ENCODE assay signal across 9 cellular contexts in the genomic region with DNA sequence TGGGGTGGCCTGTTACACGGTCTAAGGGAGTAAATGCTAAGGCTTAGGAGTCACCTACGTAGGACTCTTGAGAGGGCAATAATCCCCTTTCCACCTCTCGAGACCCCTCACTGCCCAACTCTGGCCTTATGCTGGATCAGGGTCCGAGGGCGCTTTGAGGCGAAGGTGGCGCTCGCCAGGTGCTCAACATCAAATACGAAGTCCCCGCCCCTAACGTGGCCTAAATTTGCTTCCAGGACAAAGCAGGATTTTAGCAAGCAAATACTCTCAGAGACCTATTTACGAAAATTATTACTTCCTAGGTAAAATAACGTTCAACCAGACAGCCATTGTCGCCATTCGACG. TPM values are rescaled to one million over a fixed set of nuclear protein-coding genes. Genes with fewer than 3 reads are reported as not detected.
DNase-seq lines count a peak whose midpoint lies in the region; ATAC-seq and TF ChIP-seq lines count a peak whose summit lies in the region.
"Had no signal": no experiment of that assay in that cellular context is flagged by ENCODE, and none has a peak within 500 bp of the region (broad histone marks: within the 10 kb centered on the region; RNA-seq: fewer than 3 reads in every experiment).

No MANE protein-coding gene starts in this region.

- CTCF ChIA-PET in activated CD8-positive, alpha-beta memory T cell treated with anti-CD3 and anti-CD28 coated beads, Interleukin-2, amount 10 ng/mL, durations not matched to agents 7 days and 5 days (lab: Charles Lee): interaction anchor here (0.8 to 2.5 kb wide), 11 partner anchors 14 to 401 kb away, joined by 3 to 9 read pairs (median 4); no protein-coding TSS in a partner anchor

- no peak for DNase-seq in activated CD8-positive, alpha-beta memory T cell treated with anti-CD3 and anti-CD28 coated beads, Interleukin-2, amount 10 ng/mL, durations not matched to agents 7 days and 5 days
- DNase-seq in activated CD8-positive, alpha-beta memory T cell treated with anti-CD3 and anti-CD28 coated beads, Interleukin-2, amount 50 U/mL, for 48 hours: no peak
- DNase-seq in left lung (no peak), tibial artery (no peak)
- no peak for DNase-seq in stimulated activated CD4-positive, alpha-beta T cell treated with anti-CD3 and anti-CD28 coated beads, Interleukin-4, amount 100 ng/mL, for 4 hours

- H3K9me3 ChIP-seq in left lung: no peaks in the 10 kb centered on the region
- H3K9me3 ChIP-seq in tibial artery: no peaks in the 10 kb centered on the region

- peak overlapping the region; percentile 95 for H3K4me3 Mint-ChIP-seq in activated CD8-positive, alpha-beta memory T cell treated with anti-CD3 and anti-CD28 coated beads, Interleukin-2, amount 10 ng/mL, durations not matched to agents 7 days and 5 days

- H3K36me3 ChIP-seq in left lung (no peaks in the 10 kb centered on the region), tibial artery (no peaks in the 10 kb centered on the region)

- H3K27me3 Mint-ChIP-seq in activated CD8-positive, alpha-beta memory T cell treated with anti-CD3 and anti-CD28 coated beads, Interleukin-2, amount 10 ng/mL, durations not matched to agents 7 days and 5 days: no peaks in the 10 kb centered on the region

- peak overlapping the region; percentile 99 for H3K27ac Mint-ChIP-seq in activated CD8-positive, alpha-beta memory T cell treated with anti-CD3 and anti-CD28 coated beads, Interleukin-2, amount 10 ng/mL, durations not matched to agents 7 days and 5 days

- H3K36me3 Mint-ChIP-seq in activated CD8-positive, alpha-beta memory T cell treated with anti-CD3 and anti-CD28 coated beads, Interleukin-2, amount 10 ng/mL, durations not matched to agents 7 days and 5 days: peaks cover 30% of the 10 kb centered on the region

- H3K9me3 Mint-ChIP-seq in activated CD8-positive, alpha-beta memory T cell treated with anti-CD3 and anti-CD28 coated beads, Interleukin-2, amount 10 ng/mL, durations not matched to agents 7 days and 5 days (ENCODE audit: low read depth): no peaks in the 10 kb centered on the region

- H3K4me1 ChIP-seq in left lung (peaks cover 18 to 45% of the 10 kb centered on the region in 2 donors), tibial artery (peaks cover 6 to 31% (median 21%) of the 10 kb centered on the region in 4 donors)

- H3K27me3 ChIP-seq in left lung: no peaks in the 10 kb centered on the region
- no peaks in the 10 kb centered on the region for H3K27me3 ChIP-seq in tibial artery

- ATAC-seq in activated CD8-positive, alpha-beta memory T cell treated with anti-CD3 and anti-CD28 coated beads, Interleukin-2, amount 10 ng/mL, durations not matched to agents 7 days and 5 days: no peak
- no peak for ATAC-seq in left lung
- no peak for ATAC-seq in GM18907 (IDR thresholded peaks at IDR 0.05; ENCODE audit: unreplicated experiment)
- ATAC-seq in HG02642 (IDR thresholded peaks at IDR 0.05; ENCODE audit: poor library complexity, unreplicated experiment): no peak

- peaks cover 44% of the 10 kb centered on the region for H3K4me1 Mint-ChIP-seq in activated CD8-positive, alpha-beta memory T cell treated with anti-CD3 and anti-CD28 coated beads, Interleukin-2, amount 10 ng/mL, durations not matched to agents 7 days and 5 days

- H3K27ac ChIP-seq in adipose tissue (ENCODE audit: low read depth, low read length) (peak overlapping the region; percentile 35), left lung (peak overlapping the region; percentile 96 to 97), tibial artery (peak overlapping the region; percentile 89 to 90)

- TF ChIP-seq CTCF in left lung (IDR thresholded peaks at IDR 0.05): no peak
- no peak for TF ChIP-seq CTCF in tibial artery (IDR thresholded peaks at IDR 0.05)

- intact Hi-C loops in left lung (cut with DNase I): no loop called here
- intact Hi-C loops in tibial artery (cut with DNase I; ENCODE audit: low total_unique reads): loop anchor here (10.0 kb wide), 2 partner anchors 111 to 181 kb away; partner anchors contain the start of gene TRIM39

- H3K4me3 ChIP-seq in left lung (peak overlapping the region; percentile 80), tibial artery (peak overlapping the region; percentile 71)

- 0% methylated on average over 16 of the region's 16 CpGs for WGBS in adipose tissue, 3 donors

RNA-seq across cellular contexts. Expression of gene TRIM26, which starts 0.4 kb away (rescaled TPM):
- total RNA-seq in activated CD8-positive, alpha-beta memory T cell treated with anti-CD3 and anti-CD28 coated beads, Interleukin-2, amount 10 ng/mL, durations not matched to agents 7 days and 5 days: 100 to 1,000 TPM; 112 to 115 TPM
- 10 to 100 TPM; 12.9 to 30.8 (median 22.6) TPM for polyA plus RNA-seq in adipose tissue
- 10 to 100 TPM; 40.0 to 51.3 TPM for total RNA-seq in left lung

RNA-seq across cellular contexts. Expression of gene TRIM15, which starts 50.3 kb away (rescaled TPM):
- total RNA-seq in activated CD8-positive, alpha-beta memory T cell treated with anti-CD3 and anti-CD28 coated beads, Interleukin-2, amount 10 ng/mL, durations not matched to agents 7 days and 5 days: not detected
- polyA plus RNA-seq in adipose tissue: not detected
- not detected for total RNA-seq in left lung
- total RNA-seq: activated CD8-positive, alpha-beta memory T cell treated with anti-CD3 and anti-CD28 coated beads for 36 hours had no signal

RNA-seq across cellular contexts. Expression of gene TRIM10, which starts 52.6 kb away (rescaled TPM):
- total RNA-seq in activated CD8-positive, alpha-beta memory T cell treated with anti-CD3 and anti-CD28 coated beads, Interleukin-2, amount 10 ng/mL, durations not matched to agents 7 days and 5 days: not detected
- polyA plus RNA-seq in adipose tissue: not detected
- not detected for total RNA-seq in left lung
- total RNA-seq: activated CD8-positive, alpha-beta memory T cell treated with anti-CD3 and anti-CD28 coated beads for 36 hours had no signal

Comparison
In these comparisons a context has a peak if more than half of its experiments do, and no peak if none do; other contexts are left out.
1. H3K27ac ChIP-seq: peak in every context shown above with its lines; median percentile 96 in left lung; 90 in tibial artery; 35 in adipose tissue.